ENCODE assay signal across 10 cellular contexts in genomic region chr7:36984710-36985308, GRCh38.
DNase-seq lines count a peak whose midpoint lies in the region; ATAC-seq and TF ChIP-seq lines count a peak whose summit lies in the region.
"Had no signal": no experiment of that assay in that cellular context is flagged by ENCODE, and none has a peak within 500 bp of the region (broad histone marks: within the 10 kb centered on the region; RNA-seq: fewer than 3 reads in every experiment).

No MANE protein-coding gene starts in this region.

- TF ChIP-seq CTCF in CD14-positive monocyte (IDR thresholded peaks at IDR 0.05), result no peak
- TF ChIP-seq CTCF in brain microvascular endothelial cell (IDR thresholded peaks at IDR 0.05; ENCODE audit: low read depth, low read length, missing control alignments), result no peak

- H3K36me3 ChIP-seq in brain microvascular endothelial cell (replicated peaks), result no peaks in the 10 kb centered on the region

- H3K27ac Mint-ChIP-seq in CD14-positive monocyte (peak overlapping the region in 6 of 7 donors; percentile 4 to 83 (median 54)), immature natural killer cell (peak overlapping the region in 5 of 6 donors; percentile 1 to 65 (median 38))
- H3K27ac Mint-ChIP-seq: T-cell had no signal

- intact Hi-C loops in CD14-positive monocyte (cut with micrococcal nuclease), result loop anchor here in 1 of 2 donors (5.0 kb wide), 1 partner anchor 197 kb away; no protein-coding TSS in a partner anchor

- H3K36me3 Mint-ChIP-seq in CD14-positive monocyte (no peaks in the 10 kb centered on the region), immature natural killer cell (peaks cover 0 to 16% (median 5%) of the 10 kb centered on the region in 3 donors)

- H3K9me3 Mint-ChIP-seq in CD14-positive monocyte, result no peaks in the 10 kb centered on the region
- H3K9me3 Mint-ChIP-seq in immature natural killer cell, result no peaks in the 10 kb centered on the region
- H3K9me3 Mint-ChIP-seq: IgD-negative memory B cell had no signal

- H3K4me3 ChIP-seq in brain microvascular endothelial cell (ENCODE audit: low read depth, low read length), result no peak overlapping the region

- ATAC-seq in HG03175 (IDR thresholded peaks at IDR 0.05; ENCODE audit: unreplicated experiment), result no peak
- ATAC-seq: T-cell had no signal

- H3K4me3 Mint-ChIP-seq in CD14-positive monocyte, result peak overlapping the region; percentile 25 to 78
- peak overlapping the region in 2 of 5 donors; percentile 21 to 26 for H3K4me3 Mint-ChIP-seq in immature natural killer cell
- H3K4me3 Mint-ChIP-seq: T-cell had no signal

- in situ Hi-C loops in KBM-7 (cut with MboI; ENCODE audit: low pct_unique_long_range_greater_than_20kb, low sequenced_read_pairs), result no loop called here
- in situ Hi-C loops in brain microvascular endothelial cell (cut with HindIII; ENCODE audit: low pct_ligation_motif_present, low sequenced_read_pairs), result no loop called here

- H3K4me1 Mint-ChIP-seq in CD14-positive monocyte, result peaks cover 30% of the 10 kb centered on the region
- peaks cover 51 to 67% of the 10 kb centered on the region in 2 donors for H3K4me1 Mint-ChIP-seq in immature natural killer cell

- DNase-seq in CD14-positive monocyte (ENCODE audit: low spot score) (no peak), KBM-7 (peak; percentile 34), NCI-H345 treated with DMSO at 0.1 percent for 48 hours (lab: John Stamatoyannopoulos, UW; ENCODE audit: unreplicated experiment) (peak; percentile 81), immature natural killer cell (no peak), brain microvascular endothelial cell (no peak)
- no peak for DNase-seq in activated CD4-positive, alpha-beta T cell treated with anti-CD3 and anti-CD28 coated beads, Interleukin-2, amount 50 U/mL, for 1 hour
- DNase-seq: NCI-H526, T-cell had no signal

- H3K27me3 Mint-ChIP-seq in CD14-positive monocyte (ENCODE audit: low read depth in 3 of 3), result no peaks in the 10 kb centered on the region
- H3K27me3 Mint-ChIP-seq in immature natural killer cell (ENCODE audit: low read depth in 3 of 3), result peaks cover 0 to 4% (median 2%) of the 10 kb centered on the region in 3 donors
- H3K27me3 Mint-ChIP-seq: IgD-negative memory B cell, T-cell had no signal

- H3K27ac ChIP-seq in brain microvascular endothelial cell, result no peak overlapping the region

- H3K27me3 ChIP-seq in brain microvascular endothelial cell (replicated peaks), result no peaks in the 10 kb centered on the region

Comparison
In these comparisons a context has a peak if more than half of its experiments do, and no peak if none do; other contexts are left out.
1. DNase-seq: peak in KBM-7 (single experiment) and NCI-H345 treated with DMSO at 0.1 percent for 48 hours (single experiment); none in CD14-positive monocyte (single experiment), immature natural killer cell (0 of 3), brain microvascular endothelial cell (single experiment) and activated CD4-positive, alpha-beta T cell treated with anti-CD3 and anti-CD28 coated beads, Interleukin-2, amount 50 U/mL, for 1 hour (single experiment).